ENCODE assay signal across 27 cellular contexts in genomic region chr2:24482256-24482971, GRCh38. TPM values are rescaled to one million over a fixed set of nuclear protein-coding genes. Genes with fewer than 3 reads are reported as not detected.
DNase-seq lines count a peak whose midpoint lies in the region; ATAC-seq, FAIRE-seq and TF ChIP-seq lines count a peak whose summit lies in the region.
"Had no signal": no experiment of that assay in that cellular context is flagged by ENCODE, and none has a peak within 500 bp of the region (broad histone marks: within the 10 kb centered on the region; RNA-seq: fewer than 3 reads in every experiment).

No MANE protein-coding gene starts in this region.

- in situ Hi-C loops in Caki2 (cut with HindIII; ENCODE audit: low pct_unique_long_range_greater_than_20kb, low sequenced_read_pairs) = no loop called here

- WGBS in pancreas, 2 donors = 63 to 65% methylated on average over 5 of the region's 5 CpGs

- H3K4me3 Mint-ChIP-seq in activated naive CD8-positive, alpha-beta T cell treated with anti-CD3 and anti-CD28 coated beads, Interleukin-2, amount 50 U/mL, for 24 hours = no peak overlapping the region
- H3K4me3 Mint-ChIP-seq: activated naive CD8-positive, alpha-beta T cell treated with anti-CD3 and anti-CD28 coated beads, Interleukin-2, amount 10 ng/mL, durations not matched to agents 7 days and 5 days; HFFc6; naive thymus-derived CD8-positive, alpha-beta T cell; T-cell had no signal

- peaks cover 0 to 15% (median 0%) of the 10 kb centered on the region in 3 donors for H3K4me1 ChIP-seq in pancreas
- H3K4me1 ChIP-seq: right atrium auricular region, uterus had no signal

- H3K4me3 ChIP-seq in fibroblast of the aortic adventitia (ENCODE audit: low read depth, low read length) (no peak overlapping the region), pancreas (no peak overlapping the region)
- H3K4me3 ChIP-seq: esophagus squamous epithelium, ovary, right atrium auricular region, uterus had no signal

- no peak overlapping the region for H3K27ac Mint-ChIP-seq in activated naive CD8-positive, alpha-beta T cell treated with anti-CD3 and anti-CD28 coated beads, Interleukin-2, amount 50 U/mL, for 24 hours
- H3K27ac Mint-ChIP-seq: activated naive CD8-positive, alpha-beta T cell treated with anti-CD3 and anti-CD28 coated beads, Interleukin-2, amount 10 ng/mL, durations not matched to agents 7 days and 5 days; HFFc6; naive thymus-derived CD8-positive, alpha-beta T cell; T-cell had no signal

- no peaks in the 10 kb centered on the region for H3K27me3 ChIP-seq in pancreas
- H3K27me3 ChIP-seq: esophagus squamous epithelium, ovary, right atrium auricular region, uterus had no signal

- H3K9me3 ChIP-seq in pancreas = no peaks in the 10 kb centered on the region
- H3K9me3 ChIP-seq: esophagus squamous epithelium, ovary, right atrium auricular region, uterus had no signal

- FAIRE-seq in pancreas (lab: Jason Lieb, UNC) = no peak
- FAIRE-seq: kidney had no signal

- H3K36me3 ChIP-seq in pancreas = no peaks in the 10 kb centered on the region
- H3K36me3 ChIP-seq: esophagus squamous epithelium, ovary, right atrium auricular region, uterus had no signal

- peak overlapping the region in 1 of 4 donors; percentile 37 for H3K27ac ChIP-seq in pancreas
- H3K27ac ChIP-seq: esophagus squamous epithelium, ovary, right atrium auricular region, uterus, VCaP had no signal

- intact Hi-C loops in pancreas (cut with DNase I) = no loop called here

- ATAC-seq in pancreas (peak in 3 of 4 donors; percentile 67 to 87 (median 87)), GM18873 (IDR thresholded peaks at IDR 0.05; ENCODE audit: low FRiP score, unreplicated experiment) (no peak)
- no peak for ATAC-seq in activated naive CD8-positive, alpha-beta T cell treated with anti-CD3 and anti-CD28 coated beads, Interleukin-2, amount 50 U/mL, for 24 hours
- ATAC-seq: naive thymus-derived CD8-positive, alpha-beta T cell; PC-3; T-cell had no signal

- peaks cover 5% of the 10 kb centered on the region for H3K27me3 Mint-ChIP-seq in activated naive CD8-positive, alpha-beta T cell treated with anti-CD3 and anti-CD28 coated beads, Interleukin-2, amount 50 U/mL, for 24 hours
- H3K27me3 Mint-ChIP-seq: activated naive CD8-positive, alpha-beta T cell treated with anti-CD3 and anti-CD28 coated beads, Interleukin-2, amount 10 ng/mL, durations not matched to agents 7 days and 5 days had no signal

- no peaks in the 10 kb centered on the region for H3K36me3 Mint-ChIP-seq in activated naive CD8-positive, alpha-beta T cell treated with anti-CD3 and anti-CD28 coated beads, Interleukin-2, amount 50 U/mL, for 24 hours (ENCODE audit: low read depth)
- H3K36me3 Mint-ChIP-seq: naive thymus-derived CD8-positive, alpha-beta T cell; T-cell had no signal

- no peak for TF ChIP-seq CTCF in fibroblast of the aortic adventitia (IDR thresholded peaks at IDR 0.05; ENCODE audit: insufficient read depth, low read length)
- no peak for TF ChIP-seq CTCF in pancreas (IDR thresholded peaks at IDR 0.05)

- DNase-seq in Caki2 (ENCODE audit: low read depth) (peak; percentile 23), NCI-H460 (ENCODE audit: extremely low read depth, low read depth) (peak; percentile 25), fibroblast of the aortic adventitia (ENCODE audit: low read depth) (peak; percentile 4), pancreas (peak in 1 of 6 donors; percentile 19)
- DNase-seq in activated naive CD8-positive, alpha-beta T cell treated with anti-CD3 and anti-CD28 coated beads, Interleukin-2, amount 50 U/mL, for 24 hours = no peak
- no peak for DNase-seq in activated CD4-positive, alpha-beta T cell treated with anti-CD3 and anti-CD28 coated beads for 48 hours
- DNase-seq: activated CD4-positive, alpha-beta T cell treated with anti-CD3 and anti-CD28 coated beads, Interleukin-2, amount 50 U/mL, for 4 hours; activated naive CD8-positive, alpha-beta T cell treated with anti-CD3 and anti-CD28 coated beads, Interleukin-2, amount 10 ng/mL, durations not matched to agents 7 days and 5 days; DMS79; effector memory CD4-positive, alpha-beta T cell; esophagus squamous epithelium; HFFc6; kidney; mesenchymal stem cell; naive thymus-derived CD8-positive, alpha-beta T cell; NCI-H1048; NCI-H1930; NCI-H226; NCI-H82; ovary; PC-3; SIG-M5; uterus had no signal

- H3K9me3 Mint-ChIP-seq in activated naive CD8-positive, alpha-beta T cell treated with anti-CD3 and anti-CD28 coated beads, Interleukin-2, amount 50 U/mL, for 24 hours = peaks cover 14% of the 10 kb centered on the region
- H3K9me3 Mint-ChIP-seq: naive thymus-derived CD8-positive, alpha-beta T cell had no signal

- H3K4me1 Mint-ChIP-seq in activated naive CD8-positive, alpha-beta T cell treated with anti-CD3 and anti-CD28 coated beads, Interleukin-2, amount 50 U/mL, for 24 hours = peaks cover 5% of the 10 kb centered on the region
- H3K4me1 Mint-ChIP-seq: activated naive CD8-positive, alpha-beta T cell treated with anti-CD3 and anti-CD28 coated beads, Interleukin-2, amount 10 ng/mL, durations not matched to agents 7 days and 5 days; T-cell had no signal

RNA-seq across cellular contexts. Expression of gene NCOA1, which starts 8.6 kb away (rescaled TPM):
- 0.26 and 3.1 TPM in 2 replicates for total RNA-seq in Caki2 (2014; rRNA removed; shearing (Covaris generic); ENCODE audit: low replicate concordance)
- total RNA-seq in NCI-H460 (2014; rRNA removed; shearing (Covaris generic)) = 10.2 and 10.9 TPM in 2 replicates
- 3.2 and 5.5 TPM in 2 replicates for polyA plus RNA-seq in NCI-H460 (2014; cell fraction: nucleus; rRNA removed)
- total RNA-seq in fibroblast of the aortic adventitia (ENCODE audit: low replicate concordance) (10.4 and 24.0 TPM in 2 replicates), pancreas (10 to 100 TPM; 14.9 to 27.0 (median 17.8) TPM)
- 10 to 100 TPM in 1 of 2 donors, 1 to 10 TPM in 1; 6.2 to 10.9 TPM for polyA plus RNA-seq in pancreas

Comparison
In these comparisons a context has a peak if more than half of its experiments do, and no peak if none do; other contexts are left out.
1. DNase-seq: peak in Caki2 (single experiment), NCI-H460 (single experiment) and fibroblast of the aortic adventitia (single experiment); none in activated naive CD8-positive, alpha-beta T cell treated with anti-CD3 and anti-CD28 coated beads, Interleukin-2, amount 50 U/mL, for 24 hours (single experiment) and activated CD4-positive, alpha-beta T cell treated with anti-CD3 and anti-CD28 coated beads for 48 hours (single experiment).
2. ATAC-seq: peak in pancreas (3 of 4); none in activated naive CD8-positive, alpha-beta T cell treated with anti-CD3 and anti-CD28 coated beads, Interleukin-2, amount 50 U/mL, for 24 hours (single experiment) and GM18873 (single experiment).